8 cellular contexts compared by ENCODE assay signal in genomic region chr17:21275047-21275578, GRCh38. TPM values are rescaled to one million over a fixed set of nuclear protein-coding genes. Genes with fewer than 3 reads are reported as not detected.
DNase-seq lines count a peak whose midpoint lies in the region; ATAC-seq and TF ChIP-seq lines count a peak whose summit lies in the region.

No MANE protein-coding gene starts in this region.

- H3K4me2 ChIP-seq in mammary epithelial cell (ENCODE audit: insufficient read depth, low read depth, low read length), result peak overlapping the region; percentile 100

- H3K27ac Mint-ChIP-seq in IgD-negative memory B cell, result peak overlapping the region in 2 of 3 donors; percentile 18 to 22

- CTCF ChIA-PET in mammary epithelial cell (lab: Charles Lee; ENCODE audit: low non-redundant PET), result interaction anchor here (0.6 kb wide), 1 partner anchor 12 kb away, joined by 4 read pairs; no protein-coding TSS in a partner anchor

- H3K9me3 Mint-ChIP-seq in IgD-negative memory B cell, result no peaks in the 10 kb centered on the region

- no peaks in the 10 kb centered on the region for H3K36me3 Mint-ChIP-seq in IgD-negative memory B cell

- H3K4me1 ChIP-seq in mammary epithelial cell (ENCODE audit: insufficient read depth, low read length), result peaks cover 15% of the 10 kb centered on the region
- peaks cover 0 to 16% of the 10 kb centered on the region in 2 donors for H3K4me1 ChIP-seq in muscle layer of duodenum (ENCODE audit: control insufficient read depth in 1 of 2, insufficient read depth in 2 of 2, low read length in 2 of 2)

- no peaks in the 10 kb centered on the region for H3K9me3 ChIP-seq in mammary epithelial cell (replicated peaks; ENCODE audit: insufficient read depth, low read length)
- no peaks in the 10 kb centered on the region for H3K9me3 ChIP-seq in muscle layer of duodenum (ENCODE audit: control insufficient read depth in 1 of 2, low read length in 2 of 2)

- in situ Hi-C loops in mammary epithelial cell (cut with MboI; ENCODE audit: low sequenced_read_pairs in 2 of 2), result no loop called here

- no peaks in the 10 kb centered on the region for H3K27me3 ChIP-seq in mammary epithelial cell (ENCODE audit: insufficient read depth, low read length)
- H3K27me3 ChIP-seq in muscle layer of duodenum (ENCODE audit: low read depth, low read length), result no peaks in the 10 kb centered on the region

- no peak for ATAC-seq in GM19328 (IDR thresholded peaks at IDR 0.05; ENCODE audit: unreplicated experiment)

- H3K27ac ChIP-seq in mammary epithelial cell (ENCODE audit: insufficient read depth, low read depth, low read length) (no peak overlapping the region), muscle layer of duodenum (ENCODE audit: low read length) (no peak overlapping the region)

- no peaks in the 10 kb centered on the region for H3K36me3 ChIP-seq in mammary epithelial cell (ENCODE audit: insufficient read depth, low read length)
- no peaks in the 10 kb centered on the region for H3K36me3 ChIP-seq in muscle layer of duodenum (ENCODE audit: control insufficient read depth in 1 of 2, insufficient read depth in 2 of 2, low read length in 2 of 2)

- H3K27me3 Mint-ChIP-seq in IgD-negative memory B cell, result no peaks in the 10 kb centered on the region

- intact Hi-C loops in mammary epithelial cell (cut with micrococcal nuclease), result no loop called here

- WGBS in mammary epithelial cell (ENCODE audit: low coverage, missing lambda C conversion rate), result 17% methylated on average over 10 of the region's 20 CpGs

- H3K4me1 Mint-ChIP-seq in IgD-negative memory B cell, result peaks cover 8 to 29% (median 17%) of the 10 kb centered on the region in 3 donors

- H3K4me3 ChIP-seq in mammary epithelial cell (replicated peaks in 1 of 3; ENCODE audit: insufficient read depth in 1 of 3, low read depth in 2 of 3, low read length in 3 of 3) (peak overlapping the region; percentile 58 to 66 (median 62)), muscle layer of duodenum (ENCODE audit: low read depth in 1 of 2, low read length in 2 of 2) (peak overlapping the region; percentile 65 to 88)

- H3K79me2 ChIP-seq in mammary epithelial cell (ENCODE audit: insufficient read depth, low read length), result no peaks in the 10 kb centered on the region

- DNase-seq in NCI-H1092 treated with DMSO at 0.1 percent for 48 hours (lab: John Stamatoyannopoulos, UW) (peak; percentile 29), NCI-H1092 (lab: John Stamatoyannopoulos, UW) (no peak), mammary epithelial cell (no peak), HPDE6-E6E7 (ENCODE audit: extremely low spot score) (no peak), NCI-H2081 (lab: John Stamatoyannopoulos, UW) (no peak)

- no peak for TF ChIP-seq CTCF in mammary epithelial cell (conservative IDR thresholded peaks at IDR 0.05 in 1 of 2, IDR thresholded peaks at IDR 0.05 in 1 of 2; ENCODE audit: extremely low read depth in 1 of 2, insufficient read depth in 1 of 2, low read depth in 1 of 2, low read length in 2 of 2)

- peak overlapping the region; percentile 98 for H2AFZ ChIP-seq in mammary epithelial cell (ENCODE audit: low read depth, low read length)

- no peak overlapping the region for H3K9ac ChIP-seq in mammary epithelial cell (ENCODE audit: insufficient read depth, low read length)

- dilution Hi-C loops in mammary epithelial cell (cut with HindIII; ENCODE audit: low sequenced_read_pairs), result loop anchor here (5.0 kb wide), 2 partner anchors 63 to 158 kb away; partner anchors contain the start of gene TMEM11

- H4K20me1 ChIP-seq in mammary epithelial cell (ENCODE audit: insufficient read depth, low read length), result no peaks in the 10 kb centered on the region

- peak overlapping the region; percentile 81 to 98 (median 89) for H3K4me3 Mint-ChIP-seq in IgD-negative memory B cell

- BruUV-seq in mammary epithelial cell (replicated peaks; lab: Mats Ljungman, UMichigan), result no TSS peak

RNA-seq across cellular contexts. Expression of gene MAP2K3, which starts 9.4 kb away (rescaled TPM):
- polyA plus RNA-seq in IgD-negative memory B cell (131 TPM), mammary epithelial cell (49.5 TPM)
- total RNA-seq in mammary epithelial cell, result 10 to 100 TPM; 14.2 to 57.6 TPM
- polyA minus RNA-seq in mammary epithelial cell, result 80.6 TPM

RNA-seq across cellular contexts. Expression of gene NATD1, which starts 21.9 kb away (rescaled TPM):
- polyA plus RNA-seq in IgD-negative memory B cell (0.45 TPM), mammary epithelial cell (2.8 TPM)
- 10 to 100 TPM in 1 of 2 donors, 1 to 10 TPM in 1; 6.1 to 10.8 TPM for total RNA-seq in mammary epithelial cell
- polyA minus RNA-seq in mammary epithelial cell, result 4.4 TPM
